In genomic region chrX:1657367-1658082, GRCh38 we compare ENCODE assay signal across 1 cellular context.
TF ChIP-seq lines count a peak whose summit lies in the region.

No MANE protein-coding gene starts in this region.

TF ChIP-seq in GM12878, 131 proteins besides CTCF, POLR2A, EP300 and RAD21 (continued from another document):
- TF ChIP-seq ZNF384 (IDR thresholded peaks at IDR 0.05; ENCODE audit: borderline replicate concordance, low read depth, low read length) (0 out of 2 replicates have a peak, but pooled peaks have one; percentile 18), IRF4 (IDR thresholded peaks at IDR 0.05; ENCODE audit: low read depth, low read length) (peak; percentile 41; the same call in 1 of the 2 replicates), SIX5 (IDR thresholded peaks at IDR 0.05; ENCODE audit: low read depth, low read length, severe bottlenecking) (no peak), PKNOX1 (IDR thresholded peaks at IDR 0.05) (no peak; the same call in 1 of the 2 replicates), HSF1 (IDR thresholded peaks at IDR 0.05; ENCODE audit: low read depth, low read length) (no peak), CHD4 (IDR thresholded peaks at IDR 0.05) (no peak), BMI1 (IDR thresholded peaks at IDR 0.05; ENCODE audit: borderline replicate concordance) (no peak), NKRF (conservative IDR thresholded peaks at IDR 0.05) (0 out of 2 replicates have a peak, but pooled peaks have one; percentile 41), SMAD5 (IDR thresholded peaks at IDR 0.05; ENCODE audit: low read depth) (no peak), NFXL1 (IDR thresholded peaks at IDR 0.05; ENCODE audit: borderline replicate concordance) (no peak), ZNF592 (IDR thresholded peaks at IDR 0.05) (no peak), ZNF622 (IDR thresholded peaks at IDR 0.05) (no peak), TCF12 (IDR thresholded peaks at IDR 0.05; ENCODE audit: low read depth, low read length) (peak; percentile 40; the same call in 1 of the 2 replicates), EED (IDR thresholded peaks at IDR 0.05; ENCODE audit: low read depth) (no peak), MEF2A (IDR thresholded peaks at IDR 0.05; ENCODE audit: insufficient read depth, low read depth, low read length) (0 out of 2 replicates have a peak, but pooled peaks have one; percentile 20), SKIL (IDR thresholded peaks at IDR 0.05; ENCODE audit: low read depth, poor library complexity, severe bottlenecking) (no peak), USF1 (IDR thresholded peaks at IDR 0.05; ENCODE audit: borderline replicate concordance, extremely low read length, insufficient read depth, low read depth, low read length) (no peak), ATF7 (IDR thresholded peaks at IDR 0.05; ENCODE audit: low read depth) (peak; percentile 97), SIN3A (IDR thresholded peaks at IDR 0.05; ENCODE audit: low read depth, low read length) (no peak), NRF1 (conservative IDR thresholded peaks at IDR 0.05; ENCODE audit: low read depth, low read length) (no peak), BCL11A (IDR thresholded peaks at IDR 0.05; ENCODE audit: low read depth, low read length) (0 out of 2 replicates have a peak, but pooled peaks have one; percentile 28)
- TF ChIP-seq, protein P1, sequence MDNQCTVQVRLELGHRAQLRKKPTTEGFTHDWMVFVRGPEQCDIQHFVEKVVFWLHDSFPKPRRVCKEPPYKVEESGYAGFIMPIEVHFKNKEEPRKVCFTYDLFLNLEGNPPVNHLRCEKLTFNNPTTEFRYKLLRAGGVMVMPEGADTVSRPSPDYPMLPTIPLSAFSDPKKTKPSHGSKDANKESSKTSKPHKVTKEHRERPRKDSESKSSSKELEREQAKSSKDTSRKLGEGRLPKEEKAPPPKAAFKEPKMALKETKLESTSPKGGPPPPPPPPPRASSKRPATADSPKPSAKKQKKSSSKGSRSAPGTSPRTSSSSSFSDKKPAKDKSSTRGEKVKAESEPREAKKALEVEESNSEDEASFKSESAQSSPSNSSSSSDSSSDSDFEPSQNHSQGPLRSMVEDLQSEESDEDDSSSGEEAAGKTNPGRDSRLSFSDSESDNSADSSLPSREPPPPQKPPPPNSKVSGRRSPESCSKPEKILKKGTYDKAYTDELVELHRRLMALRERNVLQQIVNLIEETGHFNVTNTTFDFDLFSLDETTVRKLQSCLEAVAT (IDR thresholded peaks at IDR 0.05): 0 out of 2 replicates have a peak, but pooled peaks have one; percentile 68
- TF ChIP-seq, protein P2, sequence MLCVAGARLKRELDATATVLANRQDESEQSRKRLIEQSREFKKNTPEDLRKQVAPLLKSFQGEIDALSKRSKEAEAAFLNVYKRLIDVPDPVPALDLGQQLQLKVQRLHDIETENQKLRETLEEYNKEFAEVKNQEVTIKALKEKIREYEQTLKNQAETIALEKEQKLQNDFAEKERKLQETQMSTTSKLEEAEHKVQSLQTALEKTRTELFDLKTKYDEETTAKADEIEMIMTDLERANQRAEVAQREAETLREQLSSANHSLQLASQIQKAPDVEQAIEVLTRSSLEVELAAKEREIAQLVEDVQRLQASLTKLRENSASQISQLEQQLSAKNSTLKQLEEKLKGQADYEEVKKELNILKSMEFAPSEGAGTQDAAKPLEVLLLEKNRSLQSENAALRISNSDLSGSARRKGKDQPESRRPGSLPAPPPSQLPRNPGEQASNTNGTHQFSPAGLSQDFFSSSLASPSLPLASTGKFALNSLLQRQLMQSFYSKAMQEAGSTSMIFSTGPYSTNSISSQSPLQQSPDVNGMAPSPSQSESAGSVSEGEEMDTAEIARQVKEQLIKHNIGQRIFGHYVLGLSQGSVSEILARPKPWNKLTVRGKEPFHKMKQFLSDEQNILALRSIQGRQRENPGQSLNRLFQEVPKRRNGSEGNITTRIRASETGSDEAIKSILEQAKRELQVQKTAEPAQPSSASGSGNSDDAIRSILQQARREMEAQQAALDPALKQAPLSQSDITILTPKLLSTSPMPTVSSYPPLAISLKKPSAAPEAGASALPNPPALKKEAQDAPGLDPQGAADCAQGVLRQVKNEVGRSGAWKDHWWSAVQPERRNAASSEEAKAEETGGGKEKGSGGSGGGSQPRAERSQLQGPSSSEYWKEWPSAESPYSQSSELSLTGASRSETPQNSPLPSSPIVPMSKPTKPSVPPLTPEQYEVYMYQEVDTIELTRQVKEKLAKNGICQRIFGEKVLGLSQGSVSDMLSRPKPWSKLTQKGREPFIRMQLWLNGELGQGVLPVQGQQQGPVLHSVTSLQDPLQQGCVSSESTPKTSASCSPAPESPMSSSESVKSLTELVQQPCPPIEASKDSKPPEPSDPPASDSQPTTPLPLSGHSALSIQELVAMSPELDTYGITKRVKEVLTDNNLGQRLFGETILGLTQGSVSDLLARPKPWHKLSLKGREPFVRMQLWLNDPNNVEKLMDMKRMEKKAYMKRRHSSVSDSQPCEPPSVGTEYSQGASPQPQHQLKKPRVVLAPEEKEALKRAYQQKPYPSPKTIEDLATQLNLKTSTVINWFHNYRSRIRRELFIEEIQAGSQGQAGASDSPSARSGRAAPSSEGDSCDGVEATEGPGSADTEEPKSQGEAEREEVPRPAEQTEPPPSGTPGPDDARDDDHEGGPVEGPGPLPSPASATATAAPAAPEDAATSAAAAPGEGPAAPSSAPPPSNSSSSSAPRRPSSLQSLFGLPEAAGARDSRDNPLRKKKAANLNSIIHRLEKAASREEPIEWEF (IDR thresholded peaks at IDR 0.05; ENCODE audit: insufficient replicate concordance, low read depth, low read length): peak; percentile 35
- TF ChIP-seq, protein P3, sequence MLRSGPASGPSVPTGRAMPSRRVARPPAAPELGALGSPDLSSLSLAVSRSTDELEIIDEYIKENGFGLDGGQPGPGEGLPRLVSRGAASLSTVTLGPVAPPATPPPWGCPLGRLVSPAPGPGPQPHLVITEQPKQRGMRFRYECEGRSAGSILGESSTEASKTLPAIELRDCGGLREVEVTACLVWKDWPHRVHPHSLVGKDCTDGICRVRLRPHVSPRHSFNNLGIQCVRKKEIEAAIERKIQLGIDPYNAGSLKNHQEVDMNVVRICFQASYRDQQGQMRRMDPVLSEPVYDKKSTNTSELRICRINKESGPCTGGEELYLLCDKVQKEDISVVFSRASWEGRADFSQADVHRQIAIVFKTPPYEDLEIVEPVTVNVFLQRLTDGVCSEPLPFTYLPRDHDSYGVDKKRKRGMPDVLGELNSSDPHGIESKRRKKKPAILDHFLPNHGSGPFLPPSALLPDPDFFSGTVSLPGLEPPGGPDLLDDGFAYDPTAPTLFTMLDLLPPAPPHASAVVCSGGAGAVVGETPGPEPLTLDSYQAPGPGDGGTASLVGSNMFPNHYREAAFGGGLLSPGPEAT (IDR thresholded peaks at IDR 0.05; ENCODE audit: low read depth): peak; percentile 76
